In the genomic region with DNA sequence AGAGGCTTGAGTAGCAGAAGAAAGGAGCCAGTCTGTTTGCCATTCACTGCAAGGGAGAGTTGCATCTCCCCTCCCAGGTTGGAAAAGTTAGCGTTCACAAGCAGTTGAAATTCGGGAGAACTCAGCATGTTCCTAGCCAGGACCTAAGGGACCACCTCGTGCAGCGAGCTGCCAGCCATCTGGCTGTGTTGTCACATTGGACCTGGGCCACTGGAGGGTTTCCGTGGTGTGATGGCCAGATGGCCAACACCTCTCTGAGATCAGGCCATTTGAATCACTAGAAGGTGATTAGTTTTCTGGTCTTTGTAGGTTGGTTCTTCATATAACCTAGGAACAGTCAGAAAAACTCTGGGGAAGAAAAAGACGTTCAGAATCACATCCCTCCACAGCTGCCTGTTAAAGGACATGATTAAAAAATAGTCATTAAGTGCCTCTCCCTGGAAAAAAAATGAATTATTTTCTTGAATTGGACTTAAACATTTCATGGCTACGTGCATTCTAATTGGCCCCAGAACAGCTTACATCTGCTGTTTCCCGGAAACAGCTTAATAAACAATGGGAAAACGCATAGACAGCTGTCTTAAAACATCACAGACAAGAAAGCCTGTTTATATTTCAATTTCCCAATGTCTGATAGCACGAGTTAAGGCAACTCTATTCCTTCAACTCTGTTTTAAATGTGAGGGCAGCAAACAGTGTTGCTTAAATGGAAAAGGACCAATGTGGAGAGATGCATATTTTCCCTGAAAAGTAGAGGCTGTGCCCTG, we compare ENCODE assay signal across 18 cellular contexts.
DNase-seq lines count a peak whose midpoint lies in the region; FAIRE-seq and TF ChIP-seq lines count a peak whose summit lies in the region.
"Had no signal": no experiment of that assay in that cellular context is flagged by ENCODE, and none has a peak within 500 bp of the region (broad histone marks: within the 10 kb centered on the region; RNA-seq: fewer than 3 reads in every experiment).

No MANE protein-coding gene starts in this region.

- peaks cover 17% of the 10 kb centered on the region for H3K9me3 ChIP-seq in WERI-Rb-1 (ENCODE audit: severe bottlenecking)

- H3K27me3 ChIP-seq in WERI-Rb-1 (ENCODE audit: insufficient read depth, low read depth, severe bottlenecking): no peaks in the 10 kb centered on the region

- no peak for TF ChIP-seq CTCF in WERI-Rb-1 (IDR thresholded peaks at IDR 0.05; ENCODE audit: low read depth, low read length)

- peak; percentile 12 for DNase-seq in NCI-H2171 treated with DMSO at 0.1 percent for 48 hours (lab: John Stamatoyannopoulos, UW)
- DNase-seq in NCI-H2171 (lab: John Stamatoyannopoulos, UW): no peak
- peak; percentile 97 for DNase-seq in NCI-H1694 treated with DMSO at 0.1 percent for 48 hours (lab: John Stamatoyannopoulos, UW)
- DNase-seq in WERI-Rb-1: peak; percentile 74
- no peak for DNase-seq in urothelium cell line (ENCODE audit: low spot score)
- no peak for DNase-seq in stimulated activated CD4-positive, alpha-beta T cell treated with anti-CD3 and anti-CD28 coated beads, Interleukin-1b, Interleukin-23, amount 100 ng/mL, for 48 hours
- no peak for DNase-seq in central memory CD4-positive, alpha-beta T cell
- DNase-seq: AML-193; CD8-positive, alpha-beta T cell; GDM1; Karpas-422; MV-4-11; NCI-H1930; NCI-H510A; NK-92 treated with Interleukin-12 subunit alpha and Interleukin-12 subunit beta, amount 100 ng/mL, for 24 hours had no signal

- peak; percentile 50 for FAIRE-seq in urothelium cell line (lab: Jason Lieb, UNC)
- FAIRE-seq: GM19239, H54 had no signal

- no peak overlapping the region for H3K4me3 ChIP-seq in WERI-Rb-1 (ENCODE audit: low read depth, low read length)

- H3K36me3 ChIP-seq in WERI-Rb-1: no peaks in the 10 kb centered on the region

- H3K27ac ChIP-seq in WERI-Rb-1: peak overlapping the region; percentile 14; the same call in 1 of the 2 replicates
- H3K27ac ChIP-seq: RWPE1 had no signal

Comparison
In these comparisons a context has a peak if more than half of its experiments do, and no peak if none do; other contexts are left out.
1. DNase-seq: peak in NCI-H2171 treated with DMSO at 0.1 percent for 48 hours (single experiment), NCI-H1694 treated with DMSO at 0.1 percent for 48 hours (single experiment) and WERI-Rb-1 (single experiment); none in NCI-H2171 (single experiment), urothelium cell line (single experiment), stimulated activated CD4-positive, alpha-beta T cell treated with anti-CD3 and anti-CD28 coated beads, Interleukin-1b, Interleukin-23, amount 100 ng/mL, for 48 hours (single experiment) and central memory CD4-positive, alpha-beta T cell (single experiment).